In genomic region chr22:32509045-32509444, GRCh38 we compare ENCODE assay signal across 31 cellular contexts. TPM values are rescaled to one million over a fixed set of nuclear protein-coding genes. Genes with fewer than 3 reads are reported as not detected.
"Had no signal": no experiment of that assay in that cellular context is flagged by ENCODE, and none has a peak within 500 bp of the region (broad histone marks: within the 10 kb centered on the region; RNA-seq: fewer than 3 reads in every experiment).

No MANE protein-coding gene starts in this region.

- H3K36me3 ChIP-seq: brain microvascular endothelial cell, right lobe of liver, vagina had no signal

- H3K9me3 ChIP-seq: esophagus muscularis mucosa, right lobe of liver, upper lobe of left lung, vagina had no signal

- H3K4me1 ChIP-seq: esophagus muscularis mucosa, foreskin keratinocyte, upper lobe of left lung, vagina had no signal

- H3K27me3 ChIP-seq: brain microvascular endothelial cell, esophagus muscularis mucosa, foreskin keratinocyte, right lobe of liver, upper lobe of left lung, vagina had no signal

- H3K4me3 ChIP-seq: esophagus muscularis mucosa, right lobe of liver, upper lobe of left lung, vagina had no signal

- DNase-seq: activated CD4-positive, alpha-beta T cell treated with anti-CD3 and anti-CD28 coated beads for 4 hours; activated CD4-positive, alpha-beta T cell treated with anti-CD3 and anti-CD28 coated beads, Interleukin-2, amount 50 U/mL, for 48 hours; activated CD8-positive, alpha-beta memory T cell treated with anti-CD3 and anti-CD28 coated beads for 24 hours; activated effector memory CD4-positive, alpha-beta T cell treated with anti-CD3 and anti-CD28 coated beads, Interleukin-2, amount 50 U/mL, for 16 hours; activated naive CD4-positive, alpha-beta T cell treated with anti-CD3 and anti-CD28 coated beads for 36 hours; activated naive CD8-positive, alpha-beta T cell treated with anti-CD3 and anti-CD28 coated beads for 36 hours; brain microvascular endothelial cell; foreskin keratinocyte; left colon; mammary epithelial cell; naive thymus-derived CD8-positive, alpha-beta T cell; occipital lobe; right lobe of liver; stimulated activated CD4-positive, alpha-beta T cell treated with anti-CD3 and anti-CD28 coated beads, Interleukin-2, amount 100 ng/mL, for 48 hours; stimulated activated naive CD4-positive, alpha-beta T cell treated with Interleukin-2 at 50 U/mL for 16 hours; SW 1271; T-helper 9 cell; upper lobe of left lung had no signal

- ATAC-seq: foreskin keratinocyte; left colon; naive thymus-derived CD8-positive, alpha-beta T cell; right lobe of liver had no signal

- FAIRE-seq: astrocyte, keratinocyte, TTC549 had no signal

- H3K27ac ChIP-seq: brain microvascular endothelial cell, esophagus muscularis mucosa, foreskin keratinocyte, right lobe of liver, upper lobe of left lung, vagina, VCaP had no signal

RNA-seq across cellular contexts. Expression of gene BPIFC, which starts 44.8 kb away (rescaled TPM):
- total RNA-seq: activated naive CD4-positive, alpha-beta T cell treated with anti-CD3 and anti-CD28 coated beads for 36 hours; activated naive CD8-positive, alpha-beta T cell treated with anti-CD3 and anti-CD28 coated beads for 36 hours; astrocyte; cardiac septum; chondrocyte; esophagus muscularis mucosa; left colon; liver; mammary epithelial cell; mesothelial cell of epicardium; naive thymus-derived CD8-positive, alpha-beta T cell; neural crest cell; occipital lobe; renal cortical epithelial cell; right lobe of liver; skeletal muscle tissue; upper lobe of left lung; vagina had no signal
- polyA plus RNA-seq: liver; mammary epithelial cell; naive thymus-derived CD8-positive, alpha-beta T cell had no signal
